18 cellular contexts compared by ENCODE assay signal in genomic region chr14:101019974-101020710, GRCh38.
DNase-seq lines count a peak whose midpoint lies in the region; ATAC-seq, FAIRE-seq and TF ChIP-seq lines count a peak whose summit lies in the region.
"Had no signal": no experiment of that assay in that cellular context is flagged by ENCODE, and none has a peak within 500 bp of the region (broad histone marks: within the 10 kb centered on the region; RNA-seq: fewer than 3 reads in every experiment).

No MANE protein-coding gene starts in this region.

- no peak for FAIRE-seq in D721Med (lab: Jason Lieb, UNC)
- FAIRE-seq: G401.6 had no signal

- no peak overlapping the region for H2AK5ac ChIP-seq in IMR-90 (ENCODE audit: low read depth, low read length)

- peak overlapping the region; percentile 2 for H2AFZ ChIP-seq in IMR-90 (replicated peaks; ENCODE audit: low read length, poor library complexity)

- H3K36me3 ChIP-seq in IMR-90 (ENCODE audit: control insufficient read depth, insufficient read depth, low read length) (peaks cover 62% of the 10 kb centered on the region), esophagus muscularis mucosa (no peaks in the 10 kb centered on the region)
- H3K36me3 ChIP-seq: esophagus squamous epithelium had no signal

- H3K27ac Mint-ChIP-seq in CD14-positive monocyte (no peak overlapping the region), glutamatergic neuron (ENCODE audit: unreplicated experiment) (no peak overlapping the region)
- H3K27ac Mint-ChIP-seq: activated naive CD4-positive, alpha-beta T cell treated with anti-CD3 and anti-CD28 coated beads, Interleukin-2, amount 50 U/mL, for 24 hours; brain; immature natural killer cell had no signal

- H3K36me3 Mint-ChIP-seq in CD14-positive monocyte (no peaks in the 10 kb centered on the region), glutamatergic neuron (ENCODE audit: unreplicated experiment) (peaks cover 9% of the 10 kb centered on the region)
- H3K36me3 Mint-ChIP-seq: activated naive CD4-positive, alpha-beta T cell treated with anti-CD3 and anti-CD28 coated beads, Interleukin-2, amount 50 U/mL, for 24 hours; brain; immature natural killer cell had no signal

- dilution Hi-C loops in IMR-90 (cut with HindIII; ENCODE audit: low sequenced_read_pairs, unreplicated experiment), result no loop called here

- no peak overlapping the region for H2BK20ac ChIP-seq in IMR-90 (ENCODE audit: low read depth, low read length)

- H4K8ac ChIP-seq in IMR-90 (ENCODE audit: low read depth in 2 of 2, low read length in 2 of 2), result no peak overlapping the region

- peaks cover 3 to 4% (median 4%) of the 10 kb centered on the region in 3 donors for H3K27me3 Mint-ChIP-seq in CD14-positive monocyte (ENCODE audit: low read depth in 3 of 3)
- H3K27me3 Mint-ChIP-seq in glutamatergic neuron (ENCODE audit: unreplicated experiment), result peaks cover 10% of the 10 kb centered on the region

- no peak overlapping the region for H3K23ac ChIP-seq in IMR-90 (ENCODE audit: low read depth, low read length)

- TF ChIP-seq CTCF in CD14-positive monocyte (IDR thresholded peaks at IDR 0.05) (no peak), IMR-90 (conservative IDR thresholded peaks at IDR 0.05; ENCODE audit: low read depth, low read length) (no peak), esophagus muscularis mucosa (IDR thresholded peaks at IDR 0.05) (no peak), glutamatergic neuron (IDR thresholded peaks at IDR 0.05; ENCODE audit: partially characterized antibody, unreplicated experiment) (no peak), D721Med (IDR thresholded peaks at IDR 0.05; ENCODE audit: insufficient read depth, missing control alignments) (no peak)

- H3K4me1 ChIP-seq in IMR-90 (ENCODE audit: control insufficient read depth, insufficient read depth, low read length) (no peaks in the 10 kb centered on the region), esophagus muscularis mucosa (no peaks in the 10 kb centered on the region)
- H3K4me1 ChIP-seq: esophagus squamous epithelium had no signal

- no peak overlapping the region for H2BK120ac ChIP-seq in IMR-90 (ENCODE audit: low read depth, low read length)

- in situ Hi-C loops in IMR-90 (cut with MboI; ENCODE audit: low sequenced_read_pairs), result no loop called here

- H3K27ac ChIP-seq in IMR-90 (ENCODE audit: insufficient read depth, low read length), result no peak overlapping the region
- no peak overlapping the region for H3K27ac ChIP-seq in esophagus muscularis mucosa (replicated peaks in 1 of 4)
- H3K27ac ChIP-seq: dorsolateral prefrontal cortex, esophagus squamous epithelium had no signal

- H3K4me1 Mint-ChIP-seq in CD14-positive monocyte (no peaks in the 10 kb centered on the region), glutamatergic neuron (ENCODE audit: low read depth, unreplicated experiment) (no peaks in the 10 kb centered on the region)
- H3K4me1 Mint-ChIP-seq: activated naive CD4-positive, alpha-beta T cell treated with anti-CD3 and anti-CD28 coated beads, Interleukin-2, amount 50 U/mL, for 24 hours; brain; immature natural killer cell had no signal

- no peak overlapping the region for H3K56ac ChIP-seq in IMR-90 (ENCODE audit: extremely low read depth, insufficient read depth, low read length)

- POLR2A ChIA-PET in IMR-90 (lab: Charles Lee; ENCODE audit: unreplicated experiment), result no interaction called here

- H3K9me3 Mint-ChIP-seq in CD14-positive monocyte, result peaks cover 8 to 31% (median 16%) of the 10 kb centered on the region in 7 donors
- peaks cover 12% of the 10 kb centered on the region for H3K9me3 Mint-ChIP-seq in glutamatergic neuron (ENCODE audit: unreplicated experiment)
- H3K9me3 Mint-ChIP-seq: activated naive CD4-positive, alpha-beta T cell treated with anti-CD3 and anti-CD28 coated beads, Interleukin-2, amount 50 U/mL, for 24 hours had no signal

- 88% methylated on average over 6 of the region's 8 CpGs; no CpG with 5 or more reads in 1 of the 2 experiments for WGBS in IMR-90 (ENCODE audit: extremely low coverage in 2 of 2, insufficient read length in 1 of 2), 2 experiments
- WGBS in esophagus muscularis mucosa, result 90% methylated on average over 8 of the region's 8 CpGs

- no peak overlapping the region for H2BK5ac ChIP-seq in IMR-90 (ENCODE audit: low read depth, low read length, poor library complexity, severe bottlenecking)

- H3K27me3 ChIP-seq in IMR-90 (ENCODE audit: control insufficient read depth, insufficient read depth, low read length) (no peaks in the 10 kb centered on the region), esophagus muscularis mucosa (peaks cover 0 to 25% (median 0%) of the 10 kb centered on the region in 4 donors)
- H3K27me3 ChIP-seq: esophagus squamous epithelium had no signal

- H3K9ac ChIP-seq in IMR-90 (ENCODE audit: low read depth, low read length), result no peak overlapping the region

- peaks cover 86% of the 10 kb centered on the region for H4K20me1 ChIP-seq in IMR-90 (ENCODE audit: insufficient read depth, low read length)

- H3K4me3 ChIP-seq in IMR-90 (ENCODE audit: insufficient read depth, low read depth, low read length) (no peak overlapping the region), esophagus muscularis mucosa (no peak overlapping the region)
- H3K4me3 ChIP-seq: dorsolateral prefrontal cortex, esophagus squamous epithelium had no signal

- H3K9me1 ChIP-seq in IMR-90 (ENCODE audit: insufficient read depth, low read length), result peaks cover 15% of the 10 kb centered on the region

- no peak overlapping the region for H3K18ac ChIP-seq in IMR-90 (ENCODE audit: low read depth, low read length)

- TF ChIP-seq RAD21 in IMR-90 (IDR thresholded peaks at IDR 0.05; ENCODE audit: low read length), result no peak

- H4K91ac ChIP-seq in IMR-90 (ENCODE audit: insufficient read depth, low read depth, low read length), result no peak overlapping the region

- ATAC-seq in IMR-90 (ENCODE audit: low read depth), result peak; percentile 4; the same call in 1 of the 2 replicates
- no peak for ATAC-seq in sciatic nerve

- no peak overlapping the region for H4K5ac ChIP-seq in IMR-90 (ENCODE audit: low read depth, low read length)

- H2AK9ac ChIP-seq in IMR-90 (replicated peaks; ENCODE audit: low read depth, low read length, poor library complexity), result no peak overlapping the region

- H3K4me2 ChIP-seq in IMR-90 (ENCODE audit: low read depth, low read length), result no peak overlapping the region

- H3K9me3 ChIP-seq in IMR-90 (ENCODE audit: control insufficient read depth, insufficient read depth, low read length) (no peaks in the 10 kb centered on the region), esophagus muscularis mucosa (no peaks in the 10 kb centered on the region)

- no peak for TF ChIP-seq POLR2A in IMR-90 (IDR thresholded peaks at IDR 0.05; ENCODE audit: low read depth, low read length)
- TF ChIP-seq POLR2A in esophagus muscularis mucosa (IDR thresholded peaks at IDR 0.05; ENCODE audit: low read depth), result no peak

- no peak overlapping the region for H3K14ac ChIP-seq in IMR-90 (replicated peaks; ENCODE audit: low read depth, low read length)

- no peak for TF ChIP-seq EP300 in esophagus muscularis mucosa (IDR thresholded peaks at IDR 0.05)

- H3K4me3 Mint-ChIP-seq in CD14-positive monocyte (no peak overlapping the region), glutamatergic neuron (ENCODE audit: unreplicated experiment) (no peak overlapping the region)
- H3K4me3 Mint-ChIP-seq: activated naive CD4-positive, alpha-beta T cell treated with anti-CD3 and anti-CD28 coated beads, Interleukin-2, amount 50 U/mL, for 24 hours; brain had no signal

- intact Hi-C loops in CD14-positive monocyte (cut with micrococcal nuclease) (no loop called here), IMR-90 (cut with micrococcal nuclease) (no loop called here), esophagus muscularis mucosa (cut with DNase I) (no loop called here), sciatic nerve (cut with DNase I) (no loop called here)

- CTCF ChIA-PET in IMR-90 (lab: Yijun Ruan, JAX), result no interaction called here

- H2BK15ac ChIP-seq in IMR-90 (ENCODE audit: low read depth, low read length), result no peak overlapping the region

- DNase-seq in CD14-positive monocyte (ENCODE audit: low spot score) (peak; percentile 10), IMR-90 (no peak), esophagus muscularis mucosa (ENCODE audit: extremely low spot score) (peak; percentile 24), sciatic nerve (ENCODE audit: low spot score) (peak; percentile 27), OCI-M2 (lab: John Stamatoyannopoulos, UW; ENCODE audit: unreplicated experiment) (no peak), NCI-H2171 (lab: John Stamatoyannopoulos, UW) (no peak), glutamatergic neuron (no peak), D721Med (ENCODE audit: insufficient read length, low spot score) (no peak)
- DNase-seq: AML-193, esophagus squamous epithelium, immature natural killer cell, NCI-H1694 treated with DMSO at 0.1 percent for 48 hours, NCI-H524, right cardiac atrium had no signal

- no peak overlapping the region for H3K4ac ChIP-seq in IMR-90 (ENCODE audit: low read depth, low read length)

- H3K79me1 ChIP-seq in IMR-90 (ENCODE audit: low read depth in 1 of 2, low read length in 2 of 2), result peaks cover 14 to 72% of the 10 kb centered on the region in 2 experiments

- TSS peak; percentile 7 for BruUV-seq in IMR-90 (replicated peaks; lab: Mats Ljungman, UMichigan)

TF ChIP-seq in IMR-90, 13 proteins besides CTCF, POLR2A, EP300 and RAD21:
- TF ChIP-seq MAZ (IDR thresholded peaks at IDR 0.05; ENCODE audit: borderline replicate concordance, low read depth, low read length) (no peak), RCOR1 (IDR thresholded peaks at IDR 0.05; ENCODE audit: insufficient replicate concordance, low read length) (no peak), CEBPB (IDR thresholded peaks at IDR 0.05; ENCODE audit: low read depth, low read length) (no peak), BHLHE40 (IDR thresholded peaks at IDR 0.05; ENCODE audit: low read depth, low read length) (no peak), RFX5 (IDR thresholded peaks at IDR 0.05; ENCODE audit: low read depth, low read length) (no peak), NFE2L2 (IDR thresholded peaks at IDR 0.05; ENCODE audit: low read depth, low read length) (no peak), FOS (IDR thresholded peaks at IDR 0.05; ENCODE audit: low read depth, low read length) (no peak)

Comparison
In these comparisons a context has a peak if more than half of its experiments do, and no peak if none do; other contexts are left out.
1. DNase-seq: peak in CD14-positive monocyte (single experiment), esophagus muscularis mucosa (single experiment) and sciatic nerve (single experiment); none in IMR-90 (single experiment), OCI-M2 (single experiment), NCI-H2171 (single experiment), glutamatergic neuron (single experiment) and D721Med (single experiment).